In the genomic region with DNA sequence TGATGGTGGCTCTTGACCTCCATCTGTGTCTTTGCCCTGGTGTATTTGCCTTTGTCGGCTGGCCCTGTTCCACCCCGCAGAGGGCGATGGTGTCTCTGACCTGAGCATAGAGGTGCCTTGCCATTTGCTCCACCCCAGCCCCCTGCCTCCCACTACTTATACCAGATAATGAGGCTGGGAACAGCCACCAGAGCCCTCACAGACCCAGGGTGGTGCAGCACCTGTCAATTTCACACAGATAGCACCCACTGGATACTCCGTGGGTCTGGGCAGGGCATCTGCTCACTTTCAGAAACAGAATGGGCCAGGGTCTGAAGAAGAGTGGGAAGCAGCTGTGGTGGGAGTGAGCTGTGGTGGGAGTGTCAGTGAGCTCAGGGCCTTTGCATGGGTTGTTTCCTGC, we compare ENCODE assay signal across 29 cellular contexts. TPM values are rescaled to one million over a fixed set of nuclear protein-coding genes. Genes with fewer than 3 reads are reported as not detected.
"Had no signal": no experiment of that assay in that cellular context is flagged by ENCODE, and none has a peak within 500 bp of the region (broad histone marks: within the 10 kb centered on the region; RNA-seq: fewer than 3 reads in every experiment).

No MANE protein-coding gene starts in this region.

- H3K27ac Mint-ChIP-seq: activated B cell treated with CpG ODN at 0.5 μM for 24 hours; activated CD8-positive, alpha-beta T cell treated with anti-CD3 and anti-CD28 coated beads, Interleukin-2, amount 10 ng/mL, durations not matched to agents 7 days and 5 days; activated naive CD8-positive, alpha-beta T cell treated with anti-CD3 and anti-CD28 coated beads for 36 hours; activated T-cell treated with anti-CD3 and anti-CD28 coated beads, Interleukin-2, amount 50 U/mL, for 72 hours; nephron; stimulated activated memory B cell treated with anti-CD40 and anti-IgM and Interleukin-4, amounts not matched to agents 10 μg/mL and 1 μg/mL and 100 μg/mL, for 72 hours; T-helper 17 cell had no signal

- ATAC-seq: activated CD8-positive, alpha-beta T cell treated with anti-CD3 and anti-CD28 coated beads, Interleukin-2, amount 10 ng/mL, durations not matched to agents 7 days and 5 days; activated T-cell treated with anti-CD3 and anti-CD28 coated beads, Interleukin-2, amount 50 U/mL, for 72 hours; body of pancreas; left lung; pancreas; psoas muscle; stimulated activated memory B cell treated with anti-CD40 and anti-IgM and Interleukin-4, amounts not matched to agents 10 μg/mL and 1 μg/mL and 100 μg/mL, for 72 hours; T-helper 17 cell had no signal

- H3K27ac ChIP-seq: adrenal gland, body of pancreas, cardiac muscle cell, esophagus squamous epithelium, left lung, pancreas, psoas muscle, thoracic aorta had no signal

- H3K4me1 ChIP-seq: adrenal gland, body of pancreas, left lung, pancreas, psoas muscle had no signal

- H3K4me2 ChIP-seq: smooth muscle cell had no signal

- H3K4me3 Mint-ChIP-seq: activated B cell treated with CpG ODN at 0.5 μM for 24 hours; activated CD8-positive, alpha-beta T cell treated with anti-CD3 and anti-CD28 coated beads, Interleukin-2, amount 10 ng/mL, durations not matched to agents 7 days and 5 days; activated naive CD8-positive, alpha-beta T cell treated with anti-CD3 and anti-CD28 coated beads for 36 hours; activated T-cell treated with anti-CD3 and anti-CD28 coated beads, Interleukin-2, amount 50 U/mL, for 72 hours; stimulated activated memory B cell treated with anti-CD40 and anti-IgM and Interleukin-4, amounts not matched to agents 10 μg/mL and 1 μg/mL and 100 μg/mL, for 72 hours; T-helper 17 cell had no signal

- H3K9me3 ChIP-seq: adrenal gland, body of pancreas, esophagus squamous epithelium, left lung, pancreas, psoas muscle, thoracic aorta had no signal

- H3K36me3 Mint-ChIP-seq: activated naive CD8-positive, alpha-beta T cell treated with anti-CD3 and anti-CD28 coated beads for 36 hours; stimulated activated memory B cell treated with anti-CD40 and anti-IgM and Interleukin-4, amounts not matched to agents 10 μg/mL and 1 μg/mL and 100 μg/mL, for 72 hours had no signal

- H3K4me3 ChIP-seq: adrenal gland, body of pancreas, cardiac muscle cell, left lung, lung, pancreas, psoas muscle, smooth muscle cell, thoracic aorta had no signal

- DNase-seq: activated B cell treated with CpG ODN at 0.5 μM for 24 hours; activated CD4-positive, alpha-beta T cell treated with anti-CD3 and anti-CD28 coated beads, Interleukin-2, amount 50 U/mL, for 1 hour; activated CD8-positive, alpha-beta T cell treated with anti-CD3 and anti-CD28 coated beads, Interleukin-2, amount 10 ng/mL, durations not matched to agents 7 days and 5 days; activated naive CD4-positive, alpha-beta T cell treated with Interleukin-2 at 50 U/mL for 16 hours; activated naive CD8-positive, alpha-beta T cell treated with anti-CD3 and anti-CD28 coated beads for 36 hours; activated T-cell treated with anti-CD3 and anti-CD28 coated beads for 4 hours; activated T-cell treated with anti-CD3 and anti-CD28 coated beads, Interleukin-2, amount 50 U/mL, for 72 hours; aorta; body of pancreas; cortex of kidney; esophagus squamous epithelium; foreskin melanocyte; left lung; pancreas; psoas muscle; stimulated activated CD4-positive, alpha-beta T cell treated with anti-CD3 and anti-CD28 coated beads, Interleukin-1b, Interleukin-23, amount 100 ng/mL, for 48 hours; stimulated activated CD4-positive, alpha-beta T cell treated with anti-CD3 and anti-CD28 coated beads, Interleukin-4, amount 100 ng/mL, for 4 hours; stimulated activated CD8-positive, alpha-beta memory T cell treated with anti-CD3 and anti-CD28 coated beads, Interleukin-4, amount 100 ng/mL, for 48 hours; T-helper 17 cell; trophoblast cell had no signal

- H3K9me3 Mint-ChIP-seq: activated B cell treated with CpG ODN at 0.5 μM for 24 hours; activated naive CD8-positive, alpha-beta T cell treated with anti-CD3 and anti-CD28 coated beads for 36 hours; activated T-cell treated with anti-CD3 and anti-CD28 coated beads, Interleukin-2, amount 50 U/mL, for 72 hours had no signal

- H3K36me3 ChIP-seq: adrenal gland, cardiac muscle cell, esophagus squamous epithelium, left lung, pancreas, thoracic aorta had no signal

- FAIRE-seq: islet of Langerhans, pancreas had no signal

- H3K4me1 Mint-ChIP-seq: activated B cell treated with CpG ODN at 0.5 μM for 24 hours; activated naive CD8-positive, alpha-beta T cell treated with anti-CD3 and anti-CD28 coated beads for 36 hours; stimulated activated memory B cell treated with anti-CD40 and anti-IgM and Interleukin-4, amounts not matched to agents 10 μg/mL and 1 μg/mL and 100 μg/mL, for 72 hours; T-helper 17 cell had no signal

RNA-seq across cellular contexts. Expression of gene ZNF536, which starts 4.1 kb away (rescaled TPM):
- total RNA-seq: activated B cell treated with CpG ODN at 0.5 μM for 24 hours; activated CD8-positive, alpha-beta T cell treated with anti-CD3 and anti-CD28 coated beads, Interleukin-2, amount 10 ng/mL, durations not matched to agents 7 days and 5 days; activated naive CD8-positive, alpha-beta T cell treated with anti-CD3 and anti-CD28 coated beads for 36 hours; body of pancreas; glomerular endothelial cell; smooth muscle cell; T-helper 17 cell had no signal
- polyA plus RNA-seq: smooth muscle cell had no signal
